In genomic region chr19:532578-533484, GRCh38 we compare ENCODE assay signal across 1 cellular context.
TF ChIP-seq lines count a peak whose summit lies in the region.

No MANE protein-coding gene starts in this region.

TF ChIP-seq in endothelial cell of umbilical vein, 7 proteins besides CTCF, POLR2A, EP300 and RAD21:
- TF ChIP-seq POLR2AphosphoS5 (IDR thresholded peaks at IDR 0.05; ENCODE audit: insufficient read depth, low read depth, low read length): no peak
- TF ChIP-seq MYC (IDR thresholded peaks at IDR 0.05; ENCODE audit: low read depth, low read length): no peak
- no peak for TF ChIP-seq MAX (IDR thresholded peaks at IDR 0.05; ENCODE audit: insufficient read depth, insufficient read length)
- TF ChIP-seq FOS (IDR thresholded peaks at IDR 0.05; ENCODE audit: borderline replicate concordance, insufficient read depth, low read length): no peak
- TF ChIP-seq GATA2 (IDR thresholded peaks at IDR 0.05; ENCODE audit: insufficient read depth, insufficient read length, low read depth, low read length): no peak
- TF ChIP-seq EZH2 (IDR thresholded peaks at IDR 0.05; ENCODE audit: borderline replicate concordance, low read depth, low read length, severe bottlenecking): no peak
- TF ChIP-seq JUN (IDR thresholded peaks at IDR 0.05; ENCODE audit: borderline replicate concordance, insufficient read depth, insufficient read length, low read depth): no peak
